Comparison of ENCODE assay signal across 1 cellular context in the genomic region with DNA sequence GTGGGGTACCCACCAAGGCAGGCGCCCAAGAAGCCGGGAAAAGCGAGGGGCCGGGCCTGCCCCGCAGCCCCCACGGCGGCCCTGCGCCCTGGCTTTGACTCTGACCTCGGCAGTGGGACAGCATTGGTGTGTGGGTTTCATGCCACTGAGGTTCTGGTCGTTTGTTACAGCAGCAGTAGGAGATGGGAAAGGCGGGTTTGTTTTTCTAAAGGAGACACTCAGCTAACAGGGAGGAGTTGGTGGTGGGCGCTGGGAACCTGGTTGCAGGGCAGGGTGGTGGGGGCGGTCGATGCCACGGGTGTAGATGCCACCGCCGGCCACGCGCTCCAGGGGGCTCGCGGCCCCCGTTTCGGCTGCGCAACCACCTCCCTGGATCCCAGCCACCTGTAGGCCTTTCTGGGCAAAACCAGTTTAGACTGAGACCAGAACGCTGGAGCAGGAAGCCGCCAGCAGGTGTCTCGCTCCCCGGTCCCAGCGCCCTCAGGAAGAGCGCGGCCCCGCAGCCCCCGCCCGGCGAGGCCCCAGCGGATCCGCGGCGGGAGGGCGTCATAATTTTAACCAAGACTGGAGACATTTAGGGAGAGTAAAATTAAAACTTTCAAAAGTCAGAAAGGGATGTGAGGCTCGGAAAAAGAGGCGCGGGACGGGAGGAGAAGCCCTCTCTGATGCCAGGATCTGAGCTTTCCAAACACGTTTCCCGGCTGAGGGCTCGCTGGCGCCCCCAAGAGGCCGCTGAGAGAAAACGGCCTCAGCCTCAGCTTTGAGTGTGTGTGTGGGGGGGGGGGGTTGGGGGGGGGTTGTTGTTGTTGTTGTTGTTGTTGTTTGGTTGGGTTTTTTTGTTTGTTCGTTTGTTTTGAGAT.
A peak's percentile ranks its signal among the peaks of the same experiment; 100 is the strongest.
TF ChIP-seq lines count a peak whose summit lies in the region.

No MANE protein-coding gene starts in this region.

TF ChIP-seq in K562, 482 proteins besides CTCF, POLR2A, EP300 and RAD21 (continued from another document and continues in another):
- TF ChIP-seq, protein P1, sequence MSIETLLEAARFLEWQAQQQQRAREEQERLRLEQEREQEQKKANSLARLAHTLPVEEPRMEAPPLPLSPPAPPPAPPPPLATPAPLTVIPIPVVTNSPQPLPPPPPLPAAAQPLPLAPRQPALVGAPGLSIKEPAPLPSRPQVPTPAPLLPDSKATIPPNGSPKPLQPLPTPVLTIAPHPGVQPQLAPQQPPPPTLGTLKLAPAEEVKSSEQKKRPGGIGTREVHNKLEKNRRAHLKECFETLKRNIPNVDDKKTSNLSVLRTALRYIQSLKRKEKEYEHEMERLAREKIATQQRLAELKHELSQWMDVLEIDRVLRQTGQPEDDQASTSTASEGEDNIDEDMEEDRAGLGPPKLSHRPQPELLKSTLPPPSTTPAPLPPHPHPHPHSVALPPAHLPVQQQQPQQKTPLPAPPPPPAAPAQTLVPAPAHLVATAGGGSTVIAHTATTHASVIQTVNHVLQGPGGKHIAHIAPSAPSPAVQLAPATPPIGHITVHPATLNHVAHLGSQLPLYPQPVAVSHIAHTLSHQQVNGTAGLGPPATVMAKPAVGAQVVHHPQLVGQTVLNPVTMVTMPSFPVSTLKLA (conservative IDR thresholded peaks at IDR 0.05), result peak; percentile 66 to 68; a peak in 3 of 4 replicates
- TF ChIP-seq ZNF79 (CRISPR knock-in tag; IDR thresholded peaks at IDR 0.05; ENCODE audit: low read depth), result no peak
- TF ChIP-seq ASH1L (IDR thresholded peaks at IDR 0.05; ENCODE audit: borderline replicate concordance, low read depth, partially characterized antibody), result no peak
- no peak for TF ChIP-seq XRCC3 (IDR thresholded peaks at IDR 0.05)
- TF ChIP-seq RBBP5 (IDR thresholded peaks at IDR 0.05; ENCODE audit: borderline replicate concordance, insufficient read depth, low read length, poor library complexity, severe bottlenecking), result no peak
- no peak for TF ChIP-seq TSC22D4 (tag; IDR thresholded peaks at IDR 0.05)
- no peak for TF ChIP-seq NFE2 (IDR thresholded peaks at IDR 0.05; ENCODE audit: low read depth)
- TF ChIP-seq, protein P2, sequence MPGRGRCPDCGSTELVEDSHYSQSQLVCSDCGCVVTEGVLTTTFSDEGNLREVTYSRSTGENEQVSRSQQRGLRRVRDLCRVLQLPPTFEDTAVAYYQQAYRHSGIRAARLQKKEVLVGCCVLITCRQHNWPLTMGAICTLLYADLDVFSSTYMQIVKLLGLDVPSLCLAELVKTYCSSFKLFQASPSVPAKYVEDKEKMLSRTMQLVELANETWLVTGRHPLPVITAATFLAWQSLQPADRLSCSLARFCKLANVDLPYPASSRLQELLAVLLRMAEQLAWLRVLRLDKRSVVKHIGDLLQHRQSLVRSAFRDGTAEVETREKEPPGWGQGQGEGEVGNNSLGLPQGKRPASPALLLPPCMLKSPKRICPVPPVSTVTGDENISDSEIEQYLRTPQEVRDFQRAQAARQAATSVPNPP (IDR thresholded peaks at IDR 0.05; ENCODE audit: borderline replicate concordance, insufficient read depth, insufficient read length), result no peak
- TF ChIP-seq ETV6 (IDR thresholded peaks at IDR 0.05; ENCODE audit: borderline replicate concordance in 1 of 2, low read depth in 2 of 2, low read length in 1 of 2), result no peak
- no peak for TF ChIP-seq ETV6 (CRISPR knock-in tag; IDR thresholded peaks at IDR 0.05; ENCODE audit: borderline replicate concordance)
- no peak for TF ChIP-seq PTTG1 (tag; IDR thresholded peaks at IDR 0.05; ENCODE audit: low read depth)
- TF ChIP-seq NONO (IDR thresholded peaks at IDR 0.05; ENCODE audit: low read depth in 2 of 2, low read length in 1 of 2), result no peak; a peak in 1 of 4 replicates
- no peak for TF ChIP-seq ZNF253 (CRISPR knock-in tag; conservative IDR thresholded peaks at IDR 0.05)
- TF ChIP-seq ZNF830 (CRISPR knock-in tag; IDR thresholded peaks at IDR 0.05), result no peak
- TF ChIP-seq, protein P3, sequence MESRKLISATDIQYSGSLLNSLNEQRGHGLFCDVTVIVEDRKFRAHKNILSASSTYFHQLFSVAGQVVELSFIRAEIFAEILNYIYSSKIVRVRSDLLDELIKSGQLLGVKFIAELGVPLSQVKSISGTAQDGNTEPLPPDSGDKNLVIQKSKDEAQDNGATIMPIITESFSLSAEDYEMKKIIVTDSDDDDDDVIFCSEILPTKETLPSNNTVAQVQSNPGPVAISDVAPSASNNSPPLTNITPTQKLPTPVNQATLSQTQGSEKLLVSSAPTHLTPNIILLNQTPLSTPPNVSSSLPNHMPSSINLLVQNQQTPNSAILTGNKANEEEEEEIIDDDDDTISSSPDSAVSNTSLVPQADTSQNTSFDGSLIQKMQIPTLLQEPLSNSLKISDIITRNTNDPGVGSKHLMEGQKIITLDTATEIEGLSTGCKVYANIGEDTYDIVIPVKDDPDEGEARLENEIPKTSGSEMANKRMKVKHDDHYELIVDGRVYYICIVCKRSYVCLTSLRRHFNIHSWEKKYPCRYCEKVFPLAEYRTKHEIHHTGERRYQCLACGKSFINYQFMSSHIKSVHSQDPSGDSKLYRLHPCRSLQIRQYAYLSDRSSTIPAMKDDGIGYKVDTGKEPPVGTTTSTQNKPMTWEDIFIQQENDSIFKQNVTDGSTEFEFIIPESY (CRISPR knock-in tag; IDR thresholded peaks at IDR 0.05), result no peak
- TF ChIP-seq BCOR (IDR thresholded peaks at IDR 0.05), result 0 out of 2 replicates have a peak, but pooled peaks have one; percentile 59
- no peak for TF ChIP-seq SNRNP70 (optimal IDR thresholded peaks at IDR 0.05; ENCODE audit: low read depth, low read length)
- TF ChIP-seq CBX2 (IDR thresholded peaks at IDR 0.05; ENCODE audit: insufficient read depth, low read length, poor library complexity, severe bottlenecking), result no peak
- peak; percentile 42; the same call in 1 of the 2 replicates for TF ChIP-seq GABPA (tag; conservative IDR thresholded peaks at IDR 0.05; ENCODE audit: low read depth)
- no peak for TF ChIP-seq ZNF23 (CRISPR knock-in tag; IDR thresholded peaks at IDR 0.05)
- TF ChIP-seq HDAC8 (tag; IDR thresholded peaks at IDR 0.05), result no peak
- TF ChIP-seq MCM3 (IDR thresholded peaks at IDR 0.05), result no peak
- TF ChIP-seq ZNF785 (CRISPR knock-in tag; IDR thresholded peaks at IDR 0.05), result no peak
- TF ChIP-seq NFYB (IDR thresholded peaks at IDR 0.05; ENCODE audit: extremely low read depth, insufficient read length), result no peak
- no peak for TF ChIP-seq RNF2 (IDR thresholded peaks at IDR 0.05)
- TF ChIP-seq MCM7 (IDR thresholded peaks at IDR 0.05), result no peak
- no peak for TF ChIP-seq CBX3 (IDR thresholded peaks at IDR 0.05; ENCODE audit: borderline replicate concordance in 1 of 2, low read length in 2 of 2)
- peak; percentile 63 for TF ChIP-seq KAT2B (IDR thresholded peaks at IDR 0.05; ENCODE audit: low read depth, low read length)
- TF ChIP-seq, protein P4, sequence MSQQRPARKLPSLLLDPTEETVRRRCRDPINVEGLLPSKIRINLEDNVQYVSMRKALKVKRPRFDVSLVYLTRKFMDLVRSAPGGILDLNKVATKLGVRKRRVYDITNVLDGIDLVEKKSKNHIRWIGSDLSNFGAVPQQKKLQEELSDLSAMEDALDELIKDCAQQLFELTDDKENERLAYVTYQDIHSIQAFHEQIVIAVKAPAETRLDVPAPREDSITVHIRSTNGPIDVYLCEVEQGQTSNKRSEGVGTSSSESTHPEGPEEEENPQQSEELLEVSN (IDR thresholded peaks at IDR 0.05; ENCODE audit: borderline replicate concordance in 1 of 2, extremely low read depth in 1 of 2, insufficient read depth in 1 of 2, insufficient read length in 1 of 2, low read depth in 1 of 2, low read length in 1 of 2, poor library complexity in 1 of 2, severe bottlenecking in 1 of 2), result peak; percentile 24 to 79
- no peak for TF ChIP-seq KLF13 (tag; IDR thresholded peaks at IDR 0.05; ENCODE audit: borderline replicate concordance, low read depth)
- TF ChIP-seq, protein P5, sequence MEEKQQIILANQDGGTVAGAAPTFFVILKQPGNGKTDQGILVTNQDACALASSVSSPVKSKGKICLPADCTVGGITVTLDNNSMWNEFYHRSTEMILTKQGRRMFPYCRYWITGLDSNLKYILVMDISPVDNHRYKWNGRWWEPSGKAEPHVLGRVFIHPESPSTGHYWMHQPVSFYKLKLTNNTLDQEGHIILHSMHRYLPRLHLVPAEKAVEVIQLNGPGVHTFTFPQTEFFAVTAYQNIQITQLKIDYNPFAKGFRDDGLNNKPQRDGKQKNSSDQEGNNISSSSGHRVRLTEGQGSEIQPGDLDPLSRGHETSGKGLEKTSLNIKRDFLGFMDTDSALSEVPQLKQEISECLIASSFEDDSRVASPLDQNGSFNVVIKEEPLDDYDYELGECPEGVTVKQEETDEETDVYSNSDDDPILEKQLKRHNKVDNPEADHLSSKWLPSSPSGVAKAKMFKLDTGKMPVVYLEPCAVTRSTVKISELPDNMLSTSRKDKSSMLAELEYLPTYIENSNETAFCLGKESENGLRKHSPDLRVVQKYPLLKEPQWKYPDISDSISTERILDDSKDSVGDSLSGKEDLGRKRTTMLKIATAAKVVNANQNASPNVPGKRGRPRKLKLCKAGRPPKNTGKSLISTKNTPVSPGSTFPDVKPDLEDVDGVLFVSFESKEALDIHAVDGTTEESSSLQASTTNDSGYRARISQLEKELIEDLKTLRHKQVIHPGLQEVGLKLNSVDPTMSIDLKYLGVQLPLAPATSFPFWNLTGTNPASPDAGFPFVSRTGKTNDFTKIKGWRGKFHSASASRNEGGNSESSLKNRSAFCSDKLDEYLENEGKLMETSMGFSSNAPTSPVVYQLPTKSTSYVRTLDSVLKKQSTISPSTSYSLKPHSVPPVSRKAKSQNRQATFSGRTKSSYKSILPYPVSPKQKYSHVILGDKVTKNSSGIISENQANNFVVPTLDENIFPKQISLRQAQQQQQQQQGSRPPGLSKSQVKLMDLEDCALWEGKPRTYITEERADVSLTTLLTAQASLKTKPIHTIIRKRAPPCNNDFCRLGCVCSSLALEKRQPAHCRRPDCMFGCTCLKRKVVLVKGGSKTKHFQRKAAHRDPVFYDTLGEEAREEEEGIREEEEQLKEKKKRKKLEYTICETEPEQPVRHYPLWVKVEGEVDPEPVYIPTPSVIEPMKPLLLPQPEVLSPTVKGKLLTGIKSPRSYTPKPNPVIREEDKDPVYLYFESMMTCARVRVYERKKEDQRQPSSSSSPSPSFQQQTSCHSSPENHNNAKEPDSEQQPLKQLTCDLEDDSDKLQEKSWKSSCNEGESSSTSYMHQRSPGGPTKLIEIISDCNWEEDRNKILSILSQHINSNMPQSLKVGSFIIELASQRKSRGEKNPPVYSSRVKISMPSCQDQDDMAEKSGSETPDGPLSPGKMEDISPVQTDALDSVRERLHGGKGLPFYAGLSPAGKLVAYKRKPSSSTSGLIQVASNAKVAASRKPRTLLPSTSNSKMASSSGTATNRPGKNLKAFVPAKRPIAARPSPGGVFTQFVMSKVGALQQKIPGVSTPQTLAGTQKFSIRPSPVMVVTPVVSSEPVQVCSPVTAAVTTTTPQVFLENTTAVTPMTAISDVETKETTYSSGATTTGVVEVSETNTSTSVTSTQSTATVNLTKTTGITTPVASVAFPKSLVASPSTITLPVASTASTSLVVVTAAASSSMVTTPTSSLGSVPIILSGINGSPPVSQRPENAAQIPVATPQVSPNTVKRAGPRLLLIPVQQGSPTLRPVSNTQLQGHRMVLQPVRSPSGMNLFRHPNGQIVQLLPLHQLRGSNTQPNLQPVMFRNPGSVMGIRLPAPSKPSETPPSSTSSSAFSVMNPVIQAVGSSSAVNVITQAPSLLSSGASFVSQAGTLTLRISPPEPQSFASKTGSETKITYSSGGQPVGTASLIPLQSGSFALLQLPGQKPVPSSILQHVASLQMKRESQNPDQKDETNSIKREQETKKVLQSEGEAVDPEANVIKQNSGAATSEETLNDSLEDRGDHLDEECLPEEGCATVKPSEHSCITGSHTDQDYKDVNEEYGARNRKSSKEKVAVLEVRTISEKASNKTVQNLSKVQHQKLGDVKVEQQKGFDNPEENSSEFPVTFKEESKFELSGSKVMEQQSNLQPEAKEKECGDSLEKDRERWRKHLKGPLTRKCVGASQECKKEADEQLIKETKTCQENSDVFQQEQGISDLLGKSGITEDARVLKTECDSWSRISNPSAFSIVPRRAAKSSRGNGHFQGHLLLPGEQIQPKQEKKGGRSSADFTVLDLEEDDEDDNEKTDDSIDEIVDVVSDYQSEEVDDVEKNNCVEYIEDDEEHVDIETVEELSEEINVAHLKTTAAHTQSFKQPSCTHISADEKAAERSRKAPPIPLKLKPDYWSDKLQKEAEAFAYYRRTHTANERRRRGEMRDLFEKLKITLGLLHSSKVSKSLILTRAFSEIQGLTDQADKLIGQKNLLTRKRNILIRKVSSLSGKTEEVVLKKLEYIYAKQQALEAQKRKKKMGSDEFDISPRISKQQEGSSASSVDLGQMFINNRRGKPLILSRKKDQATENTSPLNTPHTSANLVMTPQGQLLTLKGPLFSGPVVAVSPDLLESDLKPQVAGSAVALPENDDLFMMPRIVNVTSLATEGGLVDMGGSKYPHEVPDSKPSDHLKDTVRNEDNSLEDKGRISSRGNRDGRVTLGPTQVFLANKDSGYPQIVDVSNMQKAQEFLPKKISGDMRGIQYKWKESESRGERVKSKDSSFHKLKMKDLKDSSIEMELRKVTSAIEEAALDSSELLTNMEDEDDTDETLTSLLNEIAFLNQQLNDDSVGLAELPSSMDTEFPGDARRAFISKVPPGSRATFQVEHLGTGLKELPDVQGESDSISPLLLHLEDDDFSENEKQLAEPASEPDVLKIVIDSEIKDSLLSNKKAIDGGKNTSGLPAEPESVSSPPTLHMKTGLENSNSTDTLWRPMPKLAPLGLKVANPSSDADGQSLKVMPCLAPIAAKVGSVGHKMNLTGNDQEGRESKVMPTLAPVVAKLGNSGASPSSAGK (IDR thresholded peaks at IDR 0.05), result peak; percentile 74
- no peak for TF ChIP-seq MCM2 (IDR thresholded peaks at IDR 0.05; ENCODE audit: low read depth)
- TF ChIP-seq TAF9B (IDR thresholded peaks at IDR 0.05; ENCODE audit: partially characterized antibody), result no peak
- peak; percentile 87 to 88 for TF ChIP-seq MAZ (CRISPR knock-in tag; conservative IDR thresholded peaks at IDR 0.05 in 1 of 2, IDR thresholded peaks at IDR 0.05 in 1 of 2)
- TF ChIP-seq TBP (optimal IDR thresholded peaks at IDR 0.05; ENCODE audit: low read depth, low read length), result no peak
- TF ChIP-seq PHB2 (IDR thresholded peaks at IDR 0.05; ENCODE audit: low read depth), result no peak
- TF ChIP-seq MEF2D (tag; conservative IDR thresholded peaks at IDR 0.05; ENCODE audit: low read depth), result no peak
- 0 out of 2 replicates have a peak, but pooled peaks have one; percentile 34 for TF ChIP-seq BRD4 (IDR thresholded peaks at IDR 0.05)
- TF ChIP-seq ZBTB17 (CRISPR knock-in tag; IDR thresholded peaks at IDR 0.05), result no peak
- TF ChIP-seq CBFB (CRISPR knock-in tag; IDR thresholded peaks at IDR 0.05), result no peak
- no peak for TF ChIP-seq PRPF4 (IDR thresholded peaks at IDR 0.05; ENCODE audit: insufficient read depth, low read depth, low read length, poor library complexity, severe bottlenecking)
- TF ChIP-seq, protein P6, sequence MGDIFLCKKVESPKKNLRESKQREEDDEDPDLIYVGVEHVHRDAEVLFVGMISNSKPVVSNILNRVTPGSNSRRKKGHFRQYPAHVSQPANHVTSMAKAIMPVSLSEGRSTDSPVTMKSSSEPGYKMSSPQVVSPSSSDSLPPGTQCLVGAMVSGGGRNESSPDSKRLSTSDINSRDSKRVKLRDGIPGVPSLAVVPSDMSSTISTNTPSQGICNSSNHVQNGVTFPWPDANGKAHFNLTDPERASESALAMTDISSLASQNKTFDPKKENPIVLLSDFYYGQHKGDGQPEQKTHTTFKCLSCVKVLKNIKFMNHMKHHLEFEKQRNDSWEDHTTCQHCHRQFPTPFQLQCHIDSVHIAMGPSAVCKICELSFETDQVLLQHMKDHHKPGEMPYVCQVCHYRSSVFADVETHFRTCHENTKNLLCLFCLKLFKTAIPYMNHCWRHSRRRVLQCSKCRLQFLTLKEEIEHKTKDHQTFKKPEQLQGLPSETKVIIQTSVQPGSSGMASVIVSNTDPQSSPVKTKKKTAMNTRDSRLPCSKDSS (IDR thresholded peaks at IDR 0.05; ENCODE audit: low read depth, partially characterized antibody), result no peak
- no peak for TF ChIP-seq ZNF551 (CRISPR knock-in tag; IDR thresholded peaks at IDR 0.05)
- no peak for TF ChIP-seq FUS (optimal IDR thresholded peaks at IDR 0.05; ENCODE audit: low read depth, low read length)
- TF ChIP-seq HDAC1 (IDR thresholded peaks at IDR 0.05), result no peak; a peak in 1 of 4 replicates
